23 cellular contexts compared by ENCODE assay signal in genomic region chr20:63610581-63611435, GRCh38. TPM values are rescaled to one million over a fixed set of nuclear protein-coding genes. Genes with fewer than 3 reads are reported as not detected.
DNase-seq lines count a peak whose midpoint lies in the region; ATAC-seq, FAIRE-seq and TF ChIP-seq lines count a peak whose summit lies in the region.
"Had no signal": no experiment of that assay in that cellular context is flagged by ENCODE, and none has a peak within 500 bp of the region (broad histone marks: within the 10 kb centered on the region; RNA-seq: fewer than 3 reads in every experiment).

No MANE protein-coding gene starts in this region.

- H3K27ac ChIP-seq in DND-41 (ENCODE audit: low read length): 0 out of 2 replicates have a peak overlapping the region, but pooled peaks have one; percentile 4
- no peak overlapping the region for H3K27ac ChIP-seq in HepG2 (ENCODE audit: extremely low read length, insufficient read depth, low read length)
- H3K27ac ChIP-seq in thyroid gland: peak overlapping the region; percentile 93 to 99 (median 97)
- H3K27ac ChIP-seq: Peyer's patch, SK-N-MC had no signal

- peaks cover 66% of the 10 kb centered on the region for H3K79me2 ChIP-seq in DND-41 (ENCODE audit: insufficient read depth, low read length)
- peaks cover 3% of the 10 kb centered on the region for H3K79me2 ChIP-seq in HepG2 (ENCODE audit: insufficient read depth, low read length)

- peaks cover 16% of the 10 kb centered on the region for H3K36me3 Mint-ChIP-seq in WTC11

- H4K20me1 ChIP-seq in DND-41 (ENCODE audit: insufficient read depth, low read length): peaks cover 26% of the 10 kb centered on the region
- H4K20me1 ChIP-seq in HepG2 (ENCODE audit: insufficient read depth, low read length): peaks cover 3% of the 10 kb centered on the region; the same call in 1 of the 2 replicates

- H3K4me3 ChIP-seq in DND-41 (ENCODE audit: low read depth in 1 of 2, low read length in 2 of 2) (no peak overlapping the region), HepG2 (replicated peaks in 1 of 3; ENCODE audit: insufficient read depth in 1 of 3, low read depth in 2 of 3, low read length in 3 of 3) (no peak overlapping the region), thyroid gland (replicated peaks in 1 of 3) (no peak overlapping the region)
- H3K4me3 ChIP-seq: Peyer's patch, SK-N-MC had no signal

- no peak overlapping the region for H3K9ac ChIP-seq in DND-41 (ENCODE audit: low read depth, low read length)
- H3K9ac ChIP-seq in HepG2 (ENCODE audit: insufficient read depth, low read depth, low read length): no peak overlapping the region

- FAIRE-seq in HepG2 (lab: Jason Lieb, UNC): no peak
- FAIRE-seq: GM12892, GM18507 had no signal

- H2AFZ ChIP-seq in DND-41 (ENCODE audit: low read depth, low read length) (no peak overlapping the region), HepG2 (ENCODE audit: low read length) (no peak overlapping the region)

- TF ChIP-seq CTCF in DND-41 (IDR thresholded peaks at IDR 0.05; ENCODE audit: borderline replicate concordance, extremely low read depth, low read length, poor library complexity, severe bottlenecking) (no peak), WTC11 (IDR thresholded peaks at IDR 0.05) (no peak), HepG2 (CRISPR knock-in tag; IDR thresholded peaks at IDR 0.05) (no peak), thyroid gland (IDR thresholded peaks at IDR 0.05) (no peak)

- no peak overlapping the region for H3K4me3 Mint-ChIP-seq in WTC11
- H3K4me3 Mint-ChIP-seq: CD4-positive, alpha-beta T cell had no signal

- TF ChIP-seq RAD21 in HepG2 (CRISPR knock-in tag; IDR thresholded peaks at IDR 0.05): no peak

- H3K27me3 ChIP-seq in DND-41 (ENCODE audit: insufficient read depth, low read length, poor library complexity) (no peaks in the 10 kb centered on the region), HepG2 (ENCODE audit: control insufficient read depth in 1 of 2, insufficient read depth in 2 of 2, low read length in 2 of 2) (no peaks in the 10 kb centered on the region), thyroid gland (no peaks in the 10 kb centered on the region)
- H3K27me3 ChIP-seq: Peyer's patch had no signal

- CTCF ChIA-PET in WTC11 (lab: Charles Lee): interaction anchor here (1.3 kb wide), 1 partner anchor 10 kb away, joined by 5 read pairs; no protein-coding TSS in a partner anchor
- CTCF ChIA-PET in HepG2 (lab: Yijun Ruan, JAX; ENCODE audit: low intra/inter-chr PET ratio, low total read pairs): no interaction called here

- no peaks in the 10 kb centered on the region for H3K4me1 Mint-ChIP-seq in WTC11

- intact Hi-C loops in HepG2 (cut with micrococcal nuclease; ENCODE audit: unreplicated experiment) (no loop called here), thyroid gland (cut with DNase I) (no loop called here)

- TF ChIP-seq EP300 in HepG2 (IDR thresholded peaks at IDR 0.05; ENCODE audit: low read depth in 2 of 2, low read length in 2 of 2) (no peak), HepG2 (CRISPR knock-in tag; IDR thresholded peaks at IDR 0.05; ENCODE audit: borderline replicate concordance) (no peak)

- in situ Hi-C loops in HepG2 (cut with HindIII; ENCODE audit: extremely low pct_ligation_motif_present, low pct_unique_long_range_greater_than_20kb): no loop called here

- no peak for DNase-seq in DND-41
- DNase-seq in WTC11 (ENCODE audit: low spot score): no peak
- no peak for DNase-seq in HepG2 (ENCODE audit: low spot score)
- peak; percentile 85 to 93 for DNase-seq in thyroid gland
- DNase-seq in NCI-H1105 treated with DMSO at 0.1 percent for 48 hours (lab: John Stamatoyannopoulos, UW): no peak
- no peak for DNase-seq in activated naive CD4-positive, alpha-beta T cell (lab: John Stamatoyannopoulos, UW)
- no peak for DNase-seq in NCI-H446 treated with DMSO at 0.1 percent for 48 hours (lab: John Stamatoyannopoulos, UW)
- DNase-seq: CD4-positive, alpha-beta T cell; IMR-90; NCI-H1048; NCI-H146; NCI-H2029 treated with DMSO at 0.1 percent for 48 hours; NCI-H2171 treated with DMSO at 0.1 percent for 48 hours; NCI-H446; NCI-H69; Peyer's patch; SHP77 had no signal

- ATAC-seq in DND-41 (ENCODE audit: insufficient read depth, low read depth) (no peak), WTC11 (no peak), HepG2 (peak; percentile 28; the same call in 1 of the 3 replicates)

- no peaks in the 10 kb centered on the region; the same call in 1 of the 2 replicates for H3K27me3 Mint-ChIP-seq in WTC11 (ENCODE audit: low read depth)
- H3K27me3 Mint-ChIP-seq: CD4-positive, alpha-beta T cell had no signal

- TF ChIP-seq POLR2A in HepG2 (IDR thresholded peaks at IDR 0.05; ENCODE audit: insufficient read depth in 1 of 2, low read depth in 2 of 2, low read length in 2 of 2) (no peak), thyroid gland (IDR thresholded peaks at IDR 0.05) (peak in 1 of 2 donors; percentile 36)

- H3K9me3 ChIP-seq in DND-41 (ENCODE audit: insufficient read depth, low read length, severe bottlenecking) (no peaks in the 10 kb centered on the region), HepG2 (ENCODE audit: low read length) (peaks cover 8% of the 10 kb centered on the region; the same call in 1 of the 2 replicates), thyroid gland (no peaks in the 10 kb centered on the region)
- H3K9me3 ChIP-seq: Peyer's patch had no signal

- H3K4me2 ChIP-seq in DND-41 (ENCODE audit: insufficient read depth, low read length) (no peak overlapping the region), HepG2 (ENCODE audit: low read depth, low read length) (no peak overlapping the region)

- H3K9me3 Mint-ChIP-seq in WTC11: peaks cover 14% of the 10 kb centered on the region
- H3K9me3 Mint-ChIP-seq: CD4-positive, alpha-beta T cell had no signal

- BruUV-seq in HepG2 (replicated peaks; lab: Mats Ljungman, UMichigan): no TSS peak

- WGBS in HepG2 (ENCODE audit: low lambda C conversion rate): 92% methylated on average over 13 of the region's 17 CpGs
- WGBS in thyroid gland, 2 donors: 41 to 54% methylated on average over 14 of the region's 17 CpGs

- peak overlapping the region; percentile 80; the same call in 1 of the 2 replicates for H3K27ac Mint-ChIP-seq in WTC11
- H3K27ac Mint-ChIP-seq: CD4-positive, alpha-beta T cell had no signal

- H3K36me3 ChIP-seq in DND-41 (ENCODE audit: insufficient read depth, low read length): peaks cover 41% of the 10 kb centered on the region
- peaks cover 6 to 16% of the 10 kb centered on the region in 2 experiments for H3K36me3 ChIP-seq in HepG2 (replicated peaks in 1 of 2; ENCODE audit: control insufficient read depth in 1 of 2, insufficient read depth in 2 of 2, low read length in 2 of 2)
- H3K36me3 ChIP-seq in thyroid gland: no peaks in the 10 kb centered on the region

- POLR2A ChIA-PET in WTC11 (lab: Charles Lee) (no interaction called here), HepG2 (lab: Yijun Ruan, JAX) (no interaction called here)

- H3K4me1 ChIP-seq in DND-41 (ENCODE audit: insufficient read depth, low read length) (no peaks in the 10 kb centered on the region; the same call in 1 of the 2 replicates), HepG2 (ENCODE audit: insufficient read depth, low read length) (no peaks in the 10 kb centered on the region), thyroid gland (peaks cover 40 to 44% of the 10 kb centered on the region in 2 donors)
- H3K4me1 ChIP-seq: Peyer's patch had no signal

RNA-seq across cellular contexts. Expression of gene GMEB2, which starts 16.1 kb away (rescaled TPM):
- 14.1 to 14.8 TPM (median 14.2 TPM) in 3 replicates for total RNA-seq in WTC11 (2021)
- 11.6 and 12.4 TPM in 2 replicates for total RNA-seq in HepG2 (2016; rRNA removed; fragmentation: Illumina TruSeq; extraction: Trizol)
- total RNA-seq in HepG2 (2016; cell fraction: cytosol; rRNA removed; fragmentation: Illumina TruSeq; extraction: Trizol; ENCODE audit: low read depth): 2.2 and 2.3 TPM in 2 replicates
- total RNA-seq in HepG2 (2016; cell fraction: insoluble cytoplasmic fraction; rRNA removed; fragmentation: Illumina TruSeq; extraction: Trizol): 9.6 and 12.4 TPM in 2 replicates
- total RNA-seq in HepG2 (2016; cell fraction: membrane; rRNA removed; fragmentation: Illumina TruSeq; extraction: Trizol): 6.9 and 7.8 TPM in 2 replicates
- 7.8 and 10.3 TPM in 2 replicates for total RNA-seq in HepG2 (2016; cell fraction: nucleus; rRNA removed; fragmentation: Illumina TruSeq; extraction: Trizol)
- 10.6 and 11.5 TPM in 2 replicates for polyA plus RNA-seq in HepG2 (2011; rRNA removed)
- 8.5 and 9.9 TPM in 2 replicates for polyA plus RNA-seq in HepG2 (2011; cell fraction: cytosol; rRNA removed)
- 20.2 and 24.4 TPM in 2 replicates for polyA plus RNA-seq in HepG2 (2011; cell fraction: nucleus; rRNA removed)
- 6.9 and 8.7 TPM in 2 replicates for polyA plus RNA-seq in HepG2 (2012)
- polyA plus RNA-seq in HepG2 (2016; cell fraction: cytosol; fragmentation: Illumina TruSeq; extraction: Trizol; ENCODE audit: low read depth): 1.5 TPM in 2 replicates
- 9.6 and 12.8 TPM in 2 replicates for polyA plus RNA-seq in HepG2 (2016; cell fraction: insoluble cytoplasmic fraction; fragmentation: Illumina TruSeq; extraction: Trizol; ENCODE audit: low read depth)
- 3.9 and 4.4 TPM in 2 replicates for polyA plus RNA-seq in HepG2 (2016; cell fraction: membrane; fragmentation: Illumina TruSeq; extraction: Trizol; ENCODE audit: low read depth)
- 17.0 TPM in 2 replicates for polyA plus RNA-seq in HepG2 (2016; cell fraction: nucleus; fragmentation: Illumina TruSeq; extraction: Trizol; ENCODE audit: insufficient read depth, low read depth)
- polyA minus RNA-seq in HepG2 (2011; rRNA and poly(A)+ RNA removed; ENCODE audit: low replicate concordance): 9.4 and 15.1 TPM in 2 replicates
- polyA minus RNA-seq in HepG2 (2011; cell fraction: cytosol; rRNA and poly(A)+ RNA removed): 6.5 and 6.7 TPM in 2 replicates
- polyA minus RNA-seq in HepG2 (2011; cell fraction: nucleus; rRNA and poly(A)+ RNA removed): 5.6 and 6.2 TPM in 2 replicates
- total RNA-seq in thyroid gland: 10 to 100 TPM; 23.1 to 34.9 (median 29.9) TPM

RNA-seq across cellular contexts. Expression of gene HELZ2, which starts 36.8 kb away (rescaled TPM):
- total RNA-seq in WTC11 (2021) (27.5 to 32.6 TPM (median 32.4 TPM) in 3 replicates), HepG2 (2016; rRNA removed; fragmentation: Illumina TruSeq; extraction: Trizol) (8.4 and 10.1 TPM in 2 replicates), thyroid gland (10 to 100 TPM; 24.3 to 45.5 (median 36.0) TPM)
- 1.7 and 2.1 TPM in 2 replicates for total RNA-seq in HepG2 (2016; cell fraction: cytosol; rRNA removed; fragmentation: Illumina TruSeq; extraction: Trizol; ENCODE audit: low read depth)
- total RNA-seq in HepG2 (2016; cell fraction: insoluble cytoplasmic fraction; rRNA removed; fragmentation: Illumina TruSeq; extraction: Trizol): 6.8 and 10.0 TPM in 2 replicates
- total RNA-seq in HepG2 (2016; cell fraction: membrane; rRNA removed; fragmentation: Illumina TruSeq; extraction: Trizol): 2.8 and 4.3 TPM in 2 replicates
- total RNA-seq in HepG2 (2016; cell fraction: nucleus; rRNA removed; fragmentation: Illumina TruSeq; extraction: Trizol): 12.8 and 18.4 TPM in 2 replicates
- polyA plus RNA-seq in HepG2 (2011; rRNA removed): 9.6 and 16.1 TPM in 2 replicates
- 4.5 and 6.0 TPM in 2 replicates for polyA plus RNA-seq in HepG2 (2011; cell fraction: cytosol; rRNA removed)
- polyA plus RNA-seq in HepG2 (2011; cell fraction: nucleus; rRNA removed): 39.6 and 48.2 TPM in 2 replicates
- 12.3 and 14.4 TPM in 2 replicates for polyA plus RNA-seq in HepG2 (2012)
- 0.26 and 0.46 TPM in 2 replicates for polyA plus RNA-seq in HepG2 (2016; cell fraction: cytosol; fragmentation: Illumina TruSeq; extraction: Trizol; ENCODE audit: low read depth)
- polyA plus RNA-seq in HepG2 (2016; cell fraction: insoluble cytoplasmic fraction; fragmentation: Illumina TruSeq; extraction: Trizol; ENCODE audit: low read depth): 5.2 and 6.9 TPM in 2 replicates
- 0.43 and 0.84 TPM in 2 replicates for polyA plus RNA-seq in HepG2 (2016; cell fraction: membrane; fragmentation: Illumina TruSeq; extraction: Trizol; ENCODE audit: low read depth)
- polyA plus RNA-seq in HepG2 (2016; cell fraction: nucleus; fragmentation: Illumina TruSeq; extraction: Trizol; ENCODE audit: insufficient read depth, low read depth): 17.4 and 18.8 TPM in 2 replicates
- 33.2 and 74.9 TPM in 2 replicates for polyA minus RNA-seq in HepG2 (2011; rRNA and poly(A)+ RNA removed; ENCODE audit: low replicate concordance)
- 41.7 and 42.0 TPM in 2 replicates for polyA minus RNA-seq in HepG2 (2011; cell fraction: cytosol; rRNA and poly(A)+ RNA removed)
- 35.3 and 47.0 TPM in 2 replicates for polyA minus RNA-seq in HepG2 (2011; cell fraction: nucleus; rRNA and poly(A)+ RNA removed)

RNA-seq across cellular contexts. Expression of gene STMN3, which starts 42.4 kb away (rescaled TPM):
- total RNA-seq in WTC11 (2021) (53.0 to 65.6 TPM (median 53.4 TPM) in 3 replicates), HepG2 (2016; rRNA removed; fragmentation: Illumina TruSeq; extraction: Trizol) (28.1 and 48.3 TPM in 2 replicates), thyroid gland (10 to 100 TPM; 53.7 to 84.0 (median 66.1) TPM)
- total RNA-seq in HepG2 (2016; cell fraction: cytosol; rRNA removed; fragmentation: Illumina TruSeq; extraction: Trizol; ENCODE audit: low read depth): 9.7 and 10.6 TPM in 2 replicates
- total RNA-seq in HepG2 (2016; cell fraction: insoluble cytoplasmic fraction; rRNA removed; fragmentation: Illumina TruSeq; extraction: Trizol): 26.7 and 50.6 TPM in 2 replicates
- 20.0 and 20.9 TPM in 2 replicates for total RNA-seq in HepG2 (2016; cell fraction: membrane; rRNA removed; fragmentation: Illumina TruSeq; extraction: Trizol)
- total RNA-seq in HepG2 (2016; cell fraction: nucleus; rRNA removed; fragmentation: Illumina TruSeq; extraction: Trizol): 36.8 and 43.1 TPM in 2 replicates
- polyA plus RNA-seq in HepG2 (2011; rRNA removed): 21.0 and 28.5 TPM in 2 replicates
- polyA plus RNA-seq in HepG2 (2011; cell fraction: cytosol; rRNA removed): 22.7 and 33.5 TPM in 2 replicates
- 98.2 and 123 TPM in 2 replicates for polyA plus RNA-seq in HepG2 (2011; cell fraction: nucleus; rRNA removed)
- polyA plus RNA-seq in HepG2 (2012): 13.1 and 18.3 TPM in 2 replicates
- 10.7 and 12.2 TPM in 2 replicates for polyA plus RNA-seq in HepG2 (2016; cell fraction: cytosol; fragmentation: Illumina TruSeq; extraction: Trizol; ENCODE audit: low read depth)
- 28.3 and 29.5 TPM in 2 replicates for polyA plus RNA-seq in HepG2 (2016; cell fraction: insoluble cytoplasmic fraction; fragmentation: Illumina TruSeq; extraction: Trizol; ENCODE audit: low read depth)
- polyA plus RNA-seq in HepG2 (2016; cell fraction: membrane; fragmentation: Illumina TruSeq; extraction: Trizol; ENCODE audit: low read depth): 16.2 and 16.7 TPM in 2 replicates
- polyA plus RNA-seq in HepG2 (2016; cell fraction: nucleus; fragmentation: Illumina TruSeq; extraction: Trizol; ENCODE audit: insufficient read depth, low read depth): 84.0 and 90.0 TPM in 2 replicates
- 1.7 and 23.2 TPM in 2 replicates for polyA minus RNA-seq in HepG2 (2011; rRNA and poly(A)+ RNA removed; ENCODE audit: low replicate concordance)
- polyA minus RNA-seq in HepG2 (2011; cell fraction: cytosol; rRNA and poly(A)+ RNA removed): 8.5 and 11.0 TPM in 2 replicates
- polyA minus RNA-seq in HepG2 (2011; cell fraction: nucleus; rRNA and poly(A)+ RNA removed): 3.3 and 5.6 TPM in 2 replicates

RNA-seq across cellular contexts. Expression of gene RTEL1, which starts 47.3 kb away (rescaled TPM):
- total RNA-seq in WTC11 (2021) (39.3 to 44.9 TPM (median 40.5 TPM) in 3 replicates), HepG2 (2016; rRNA removed; fragmentation: Illumina TruSeq; extraction: Trizol) (10.9 and 21.8 TPM in 2 replicates), thyroid gland (10 to 100 TPM; 14.1 to 87.4 (median 54.2) TPM)
- total RNA-seq in HepG2 (2016; cell fraction: cytosol; rRNA removed; fragmentation: Illumina TruSeq; extraction: Trizol; ENCODE audit: low read depth): 1.6 and 2.4 TPM in 2 replicates
- total RNA-seq in HepG2 (2016; cell fraction: insoluble cytoplasmic fraction; rRNA removed; fragmentation: Illumina TruSeq; extraction: Trizol): 8.3 and 23.6 TPM in 2 replicates
- total RNA-seq in HepG2 (2016; cell fraction: membrane; rRNA removed; fragmentation: Illumina TruSeq; extraction: Trizol): 4.7 and 6.3 TPM in 2 replicates
- 34.3 and 37.2 TPM in 2 replicates for total RNA-seq in HepG2 (2016; cell fraction: nucleus; rRNA removed; fragmentation: Illumina TruSeq; extraction: Trizol)
- polyA plus RNA-seq in HepG2 (2011; rRNA removed): 29.5 and 36.4 TPM in 2 replicates
- 3.8 and 9.1 TPM in 2 replicates for polyA plus RNA-seq in HepG2 (2011; cell fraction: cytosol; rRNA removed)
- 268 and 385 TPM in 2 replicates for polyA plus RNA-seq in HepG2 (2011; cell fraction: nucleus; rRNA removed)
- polyA plus RNA-seq in HepG2 (2012): 16.7 and 17.6 TPM in 2 replicates
- 1.9 TPM in 2 replicates for polyA plus RNA-seq in HepG2 (2016; cell fraction: cytosol; fragmentation: Illumina TruSeq; extraction: Trizol; ENCODE audit: low read depth)
- polyA plus RNA-seq in HepG2 (2016; cell fraction: insoluble cytoplasmic fraction; fragmentation: Illumina TruSeq; extraction: Trizol; ENCODE audit: low read depth): 8.6 and 15.7 TPM in 2 replicates
- 4.9 and 5.5 TPM in 2 replicates for polyA plus RNA-seq in HepG2 (2016; cell fraction: membrane; fragmentation: Illumina TruSeq; extraction: Trizol; ENCODE audit: low read depth)
- 117 and 129 TPM in 2 replicates for polyA plus RNA-seq in HepG2 (2016; cell fraction: nucleus; fragmentation: Illumina TruSeq; extraction: Trizol; ENCODE audit: insufficient read depth, low read depth)
- 47.6 and 86.8 TPM in 2 replicates for polyA minus RNA-seq in HepG2 (2011; rRNA and poly(A)+ RNA removed; ENCODE audit: low replicate concordance)
- 5.5 and 5.7 TPM in 2 replicates for polyA minus RNA-seq in HepG2 (2011; cell fraction: cytosol; rRNA and poly(A)+ RNA removed)
- 78.0 and 85.2 TPM in 2 replicates for polyA minus RNA-seq in HepG2 (2011; cell fraction: nucleus; rRNA and poly(A)+ RNA removed)

RNA-seq across cellular contexts. Expression of gene FNDC11, which starts 56.8 kb away (rescaled TPM):
- total RNA-seq in WTC11 (2021) (3.4 to 3.8 TPM (median 3.6 TPM) in 3 replicates), HepG2 (2016; rRNA removed; fragmentation: Illumina TruSeq; extraction: Trizol) (not detected in 2 replicates), thyroid gland (under 1 TPM in 3 of 4 donors, not detected in 1; 0.39 to 0.89 (median 0.40) TPM)
- total RNA-seq in HepG2 (2016; cell fraction: cytosol; rRNA removed; fragmentation: Illumina TruSeq; extraction: Trizol; ENCODE audit: low read depth): not detected in 2 replicates
- total RNA-seq in HepG2 (2016; cell fraction: insoluble cytoplasmic fraction; rRNA removed; fragmentation: Illumina TruSeq; extraction: Trizol): not detected in 2 replicates
- not detected in 2 replicates for total RNA-seq in HepG2 (2016; cell fraction: membrane; rRNA removed; fragmentation: Illumina TruSeq; extraction: Trizol)
- total RNA-seq in HepG2 (2016; cell fraction: nucleus; rRNA removed; fragmentation: Illumina TruSeq; extraction: Trizol): not detected in 2 replicates
- polyA plus RNA-seq in HepG2 (2011; rRNA removed): 0.07 and 0.13 TPM in 2 replicates
- 0.19 and 0.23 TPM in 2 replicates for polyA plus RNA-seq in HepG2 (2011; cell fraction: cytosol; rRNA removed)
- polyA plus RNA-seq in HepG2 (2011; cell fraction: nucleus; rRNA removed): 0.45 and 0.48 TPM in 2 replicates
- 0.05 TPM in 1 of 2 replicates, not detected in the other for polyA plus RNA-seq in HepG2 (2012)
- not detected in 2 replicates for polyA plus RNA-seq in HepG2 (2016; cell fraction: cytosol; fragmentation: Illumina TruSeq; extraction: Trizol; ENCODE audit: low read depth)
- polyA plus RNA-seq in HepG2 (2016; cell fraction: insoluble cytoplasmic fraction; fragmentation: Illumina TruSeq; extraction: Trizol; ENCODE audit: low read depth): not detected in 2 replicates
- polyA plus RNA-seq in HepG2 (2016; cell fraction: membrane; fragmentation: Illumina TruSeq; extraction: Trizol; ENCODE audit: low read depth): not detected in 2 replicates
- not detected in 2 replicates for polyA plus RNA-seq in HepG2 (2016; cell fraction: nucleus; fragmentation: Illumina TruSeq; extraction: Trizol; ENCODE audit: insufficient read depth, low read depth)
- 0.10 and 0.84 TPM in 2 replicates for polyA minus RNA-seq in HepG2 (2011; rRNA and poly(A)+ RNA removed; ENCODE audit: low replicate concordance)
- polyA minus RNA-seq in HepG2 (2011; cell fraction: cytosol; rRNA and poly(A)+ RNA removed): not detected in 2 replicates
- polyA minus RNA-seq in HepG2 (2011; cell fraction: nucleus; rRNA and poly(A)+ RNA removed): not detected in 2 replicates
- total RNA-seq: H4, HT1080, M059J had no signal

Comparison
In these comparisons a context has a peak if more than half of its experiments do, and no peak if none do; other contexts are left out.
1. DNase-seq: peak in thyroid gland (2 of 2); none in DND-41 (single experiment), WTC11 (single experiment), HepG2 (single experiment), NCI-H1105 treated with DMSO at 0.1 percent for 48 hours (single experiment), activated naive CD4-positive, alpha-beta T cell (0 of 4) and NCI-H446 treated with DMSO at 0.1 percent for 48 hours (single experiment).